Comparison of ENCODE assay signal across 9 cellular contexts in genomic region chr5:135437796-135438560, GRCh38. TPM values are rescaled to one million over a fixed set of nuclear protein-coding genes. Genes with fewer than 3 reads are reported as not detected.
DNase-seq lines count a peak whose midpoint lies in the region; ATAC-seq and TF ChIP-seq lines count a peak whose summit lies in the region.
"Had no signal": no experiment of that assay in that cellular context is flagged by ENCODE, and none has a peak within 500 bp of the region (broad histone marks: within the 10 kb centered on the region; RNA-seq: fewer than 3 reads in every experiment).

No MANE protein-coding gene starts in this region.

- H2AFZ ChIP-seq in OCI-LY7 (ENCODE audit: low read length) = no peak overlapping the region

- CTCF ChIA-PET in OCI-LY7 (lab: Charles Lee; ENCODE audit: unreplicated experiment) = no interaction called here

- no peaks in the 10 kb centered on the region for H3K9me2 ChIP-seq in OCI-LY7 (ENCODE audit: insufficient read depth, low read length)

- no peaks in the 10 kb centered on the region for H3K36me3 Mint-ChIP-seq in natural killer cell treated with Interleukin-12 subunit alpha and Interleukin-12 subunit beta and Interleukin-15 and Interleukin-18, amount 100 ng/mL, for 72 hours

- no peaks in the 10 kb centered on the region for H4K20me1 ChIP-seq in OCI-LY7 (ENCODE audit: insufficient read depth, low read length)

- DNase-seq in GOT3 (lab: John Stamatoyannopoulos, UW) (peak; percentile 61), OCI-LY7 (ENCODE audit: low spot score) (no peak), fibroblast of the aortic adventitia (ENCODE audit: low read depth) (peak; percentile 95), retina (no peak)
- no peak for DNase-seq in natural killer cell treated with Interleukin-12 subunit alpha and Interleukin-12 subunit beta and Interleukin-15 and Interleukin-18, amount 100 ng/mL, for 72 hours (ENCODE audit: low spot score)
- DNase-seq in activated effector memory CD4-positive, alpha-beta T cell treated with Interleukin-2 at 50 U/mL for 16 hours = no peak

- BruUV-seq in OCI-LY7 (replicated peaks; lab: Mats Ljungman, UMichigan) = no TSS peak

- no peak for TF ChIP-seq CTCF in OCI-LY7 (conservative IDR thresholded peaks at IDR 0.05; ENCODE audit: low read length)
- peak; percentile 31 for TF ChIP-seq CTCF in fibroblast of the aortic adventitia (IDR thresholded peaks at IDR 0.05; ENCODE audit: insufficient read depth, low read length)

- peaks cover 12% of the 10 kb centered on the region for H3K4me1 ChIP-seq in OCI-LY7 (ENCODE audit: insufficient read depth, low read length, poor library complexity, severe bottlenecking)

- no peaks in the 10 kb centered on the region for H3K9me3 Mint-ChIP-seq in natural killer cell treated with Interleukin-12 subunit alpha and Interleukin-12 subunit beta and Interleukin-15 and Interleukin-18, amount 100 ng/mL, for 72 hours

- no peaks in the 10 kb centered on the region for H3K4me1 Mint-ChIP-seq in natural killer cell treated with Interleukin-12 subunit alpha and Interleukin-12 subunit beta and Interleukin-15 and Interleukin-18, amount 100 ng/mL, for 72 hours (ENCODE audit: low read depth in 2 of 2)

- H3K27ac ChIP-seq in OCI-LY7 (ENCODE audit: low read depth, low read length, poor library complexity, severe bottlenecking) = no peak overlapping the region
- H3K27ac ChIP-seq in skin epidermis = peak overlapping the region in 13 of 21 experiments; percentile 10 to 81 (median 70)
- H3K27ac ChIP-seq: ascending aorta had no signal

- intact Hi-C loops in OCI-LY7 (cut with micrococcal nuclease; ENCODE audit: unreplicated experiment) = no loop called here

- no peaks in the 10 kb centered on the region for H3K36me3 ChIP-seq in OCI-LY7 (ENCODE audit: insufficient read depth, low read length)
- H3K36me3 ChIP-seq: ascending aorta had no signal

- peak overlapping the region; percentile 47; the same call in 1 of the 2 replicates for H3K4me2 ChIP-seq in OCI-LY7 (ENCODE audit: low read length)

- no peaks in the 10 kb centered on the region for H3K79me2 ChIP-seq in OCI-LY7 (ENCODE audit: insufficient read depth, low read depth, low read length)

- no peak overlapping the region for H3K4me3 Mint-ChIP-seq in natural killer cell treated with Interleukin-12 subunit alpha and Interleukin-12 subunit beta and Interleukin-15 and Interleukin-18, amount 100 ng/mL, for 72 hours

- POLR2A ChIA-PET in OCI-LY7 (lab: Charles Lee) = interaction anchor here (0.7 kb wide), 1 partner anchor 10 kb away, joined by 3 read pairs; the partner anchor contains the start of gene DCANP1

- no peak overlapping the region for H3K27ac Mint-ChIP-seq in natural killer cell treated with Interleukin-12 subunit alpha and Interleukin-12 subunit beta and Interleukin-15 and Interleukin-18, amount 100 ng/mL, for 72 hours

- peaks cover 6 to 7% of the 10 kb centered on the region in 2 donors for H3K27me3 Mint-ChIP-seq in natural killer cell treated with Interleukin-12 subunit alpha and Interleukin-12 subunit beta and Interleukin-15 and Interleukin-18, amount 100 ng/mL, for 72 hours

- H3K9me3 ChIP-seq in OCI-LY7 (ENCODE audit: low read length) = no peaks in the 10 kb centered on the region
- H3K9me3 ChIP-seq: ascending aorta had no signal

- no peak for ATAC-seq in natural killer cell treated with Interleukin-12 subunit alpha and Interleukin-12 subunit beta and Interleukin-15 and Interleukin-18, amount 100 ng/mL, for 72 hours
- no peak for ATAC-seq in HG02798 (IDR thresholded peaks at IDR 0.05; ENCODE audit: poor library complexity, unreplicated experiment)

- H3K4me3 ChIP-seq in OCI-LY7 (ENCODE audit: low read depth, low read length, poor library complexity, severe bottlenecking) (no peak overlapping the region), fibroblast of the aortic adventitia (ENCODE audit: low read depth, low read length) (no peak overlapping the region), skin epidermis (no peak overlapping the region)
- H3K4me3 ChIP-seq: ascending aorta had no signal

RNA-seq across cellular contexts. Expression of gene DCANP1, which starts 9.2 kb away (rescaled TPM):
- not detected in 2 replicates for total RNA-seq in OCI-LY7 (2014; rRNA removed; shearing (Covaris generic))
- total RNA-seq in OCI-LY7 (2022) = not detected in 2 replicates
- total RNA-seq in fibroblast of the aortic adventitia (ENCODE audit: low replicate concordance) = not detected in 2 replicates
- total RNA-seq in natural killer cell treated with Interleukin-12 subunit alpha and Interleukin-12 subunit beta and Interleukin-15 and Interleukin-18, amount 100 ng/mL, for 72 hours = not detected
- total RNA-seq: ascending aorta had no signal

RNA-seq across cellular contexts. Expression of gene TIFAB, which starts 14.2 kb away (rescaled TPM):
- total RNA-seq in OCI-LY7 (2014; rRNA removed; shearing (Covaris generic)) = not detected in 2 replicates
- total RNA-seq in OCI-LY7 (2022) (not detected in 2 replicates), fibroblast of the aortic adventitia (ENCODE audit: low replicate concordance) (0.08 TPM in 1 of 2 replicates, not detected in the other)
- total RNA-seq in natural killer cell treated with Interleukin-12 subunit alpha and Interleukin-12 subunit beta and Interleukin-15 and Interleukin-18, amount 100 ng/mL, for 72 hours = not detected
- total RNA-seq: ascending aorta had no signal

RNA-seq across cellular contexts. Expression of gene MACROH2A1, which starts 38.9 kb away (rescaled TPM):
- 356 and 388 TPM in 2 replicates for total RNA-seq in OCI-LY7 (2014; rRNA removed; shearing (Covaris generic))
- total RNA-seq in OCI-LY7 (2022) (271 and 279 TPM in 2 replicates), fibroblast of the aortic adventitia (ENCODE audit: low replicate concordance) (116 and 132 TPM in 2 replicates)
- 100 to 1,000 TPM; 163 to 252 TPM for total RNA-seq in natural killer cell treated with Interleukin-12 subunit alpha and Interleukin-12 subunit beta and Interleukin-15 and Interleukin-18, amount 100 ng/mL, for 72 hours

Comparison
In these comparisons a context has a peak if more than half of its experiments do, and no peak if none do; other contexts are left out.
1. DNase-seq: peak in GOT3 (single experiment) and fibroblast of the aortic adventitia (single experiment); none in OCI-LY7 (single experiment), natural killer cell treated with Interleukin-12 subunit alpha and Interleukin-12 subunit beta and Interleukin-15 and Interleukin-18, amount 100 ng/mL, for 72 hours (single experiment), activated effector memory CD4-positive, alpha-beta T cell treated with Interleukin-2 at 50 U/mL for 16 hours (single experiment) and retina (single experiment).